Comparison of ENCODE assay signal across 23 cellular contexts in genomic region chr4:183807420-183808101, GRCh38.
DNase-seq lines count a peak whose midpoint lies in the region; ATAC-seq, FAIRE-seq and TF ChIP-seq lines count a peak whose summit lies in the region.
"Had no signal": no experiment of that assay in that cellular context is flagged by ENCODE, and none has a peak within 500 bp of the region (broad histone marks: within the 10 kb centered on the region; RNA-seq: fewer than 3 reads in every experiment).

No MANE protein-coding gene starts in this region.

- TF ChIP-seq CTCF in GM23338 (conservative IDR thresholded peaks at IDR 0.05; ENCODE audit: low read depth in 2 of 2) (no peak), epithelial cell of proximal tubule (conservative IDR thresholded peaks at IDR 0.05; ENCODE audit: low read depth, low read length) (no peak), kidney (IDR thresholded peaks at IDR 0.05; ENCODE audit: borderline replicate concordance, extremely low read depth, insufficient read depth) (no peak), psoas muscle (IDR thresholded peaks at IDR 0.05) (no peak)

- in situ Hi-C loops in ACHN (cut with HindIII; ENCODE audit: low pct_ligation_motif_present, low pct_unique_long_range_greater_than_20kb, low sequenced_read_pairs): no loop called here

- H3K4me1 ChIP-seq in GM23338 (ENCODE audit: insufficient read depth) (no peaks in the 10 kb centered on the region), kidney (ENCODE audit: control insufficient read depth in 1 of 2, insufficient read depth in 1 of 2, low read depth in 1 of 2, low read length in 2 of 2) (peaks cover 0 to 8% of the 10 kb centered on the region in 2 donors), psoas muscle (no peaks in the 10 kb centered on the region)
- H3K4me1 ChIP-seq: BLaER1 treated with 17β-estradiol and CSF1 and Interleukin-3, amounts not matched to agents 10 nM and 100 nM had no signal

- peaks cover 5% of the 10 kb centered on the region for H3K27me3 Mint-ChIP-seq in GM23338 (ENCODE audit: insufficient read depth, low read depth, poor library complexity)

- H3K4me1 Mint-ChIP-seq in GM23338: peaks cover 7% of the 10 kb centered on the region; the same call in 2 of the 3 replicates

- H3K9ac ChIP-seq in kidney (ENCODE audit: low read length in 2 of 2): no peak overlapping the region
- H3K9ac ChIP-seq: BLaER1 treated with 17β-estradiol and CSF1 and Interleukin-3, amounts not matched to agents 10 nM and 100 nM had no signal

- no peaks in the 10 kb centered on the region for H3K79me2 ChIP-seq in GM23338 (replicated peaks; ENCODE audit: insufficient read depth)

- H3K9me3 Mint-ChIP-seq in GM23338: peaks cover 2% of the 10 kb centered on the region; the same call in 1 of the 3 replicates

- ATAC-seq in GM23338 (peak; percentile 63), psoas muscle (no peak)
- ATAC-seq: SK-N-SH treated with all-trans-retinoic acid at 6 μM for 48 hours had no signal

- no peak for FAIRE-seq in kidney (lab: Jason Lieb, UNC)
- FAIRE-seq: urothelium cell line had no signal

- DNase-seq in GM23338 (ENCODE audit: low spot score): no peak
- no peak for DNase-seq in epithelial cell of proximal tubule (ENCODE audit: low read depth)
- no peak for DNase-seq in kidney
- no peak for DNase-seq in psoas muscle
- no peak for DNase-seq in ACHN
- no peak for DNase-seq in activated CD4-positive, alpha-beta T cell treated with anti-CD3 and anti-CD28 coated beads for 48 hours
- no peak for DNase-seq in DMS53 treated with DMSO at 0.1 percent for 48 hours (lab: John Stamatoyannopoulos, UW; ENCODE audit: unreplicated experiment)
- DNase-seq in NCI-H526 treated with DMSO at 0.1 percent for 48 hours (lab: John Stamatoyannopoulos, UW): no peak
- DNase-seq: activated CD4-positive, alpha-beta T cell treated with anti-CD3 and anti-CD28 coated beads, Interleukin-2, amount 50 U/mL, for 48 hours; brain microvascular endothelial cell; Calu3; cortex of kidney; HCEC 1CT; MM.1S; NCI-H146; retina; stimulated activated CD4-positive, alpha-beta T cell treated with anti-CD3 and anti-CD28 coated beads, Interleukin-15, amount 100 ng/mL, for 24 hours had no signal

- no peaks in the 10 kb centered on the region for H3K9me2 ChIP-seq in GM23338 (ENCODE audit: insufficient read depth)

- H3K27me3 ChIP-seq in GM23338 (ENCODE audit: insufficient read depth) (no peaks in the 10 kb centered on the region), psoas muscle (ENCODE audit: insufficient read depth in 3 of 3, low read length in 2 of 3) (no peaks in the 10 kb centered on the region)
- H3K27me3 ChIP-seq: BLaER1 treated with 17β-estradiol and CSF1 and Interleukin-3, amounts not matched to agents 10 nM and 100 nM; brain microvascular endothelial cell had no signal

- H3K36me3 ChIP-seq in GM23338 (ENCODE audit: insufficient read depth): no peaks in the 10 kb centered on the region
- no peaks in the 10 kb centered on the region for H3K36me3 ChIP-seq in kidney (ENCODE audit: control insufficient read depth in 1 of 2, insufficient read depth in 2 of 2, low read length in 2 of 2)
- no peaks in the 10 kb centered on the region for H3K36me3 ChIP-seq in psoas muscle (ENCODE audit: insufficient read depth in 1 of 2, low read depth in 1 of 2)
- H3K36me3 ChIP-seq: BLaER1 treated with 17β-estradiol and CSF1 and Interleukin-3, amounts not matched to agents 10 nM and 100 nM; brain microvascular endothelial cell had no signal

- WGBS in psoas muscle, 3 donors: 67 to 77% (median 74%) methylated on average over 19 of the region's 19 CpGs

- intact Hi-C loops in kidney (cut with DNase I) (no loop called here), psoas muscle (cut with DNase I) (no loop called here)

- no peak overlapping the region for H3K27ac Mint-ChIP-seq in GM23338

- H3K4me3 ChIP-seq in GM23338: no peak overlapping the region
- peak overlapping the region; percentile 39 for H3K4me3 ChIP-seq in epithelial cell of proximal tubule (ENCODE audit: low read depth, low read length)
- peak overlapping the region; percentile 28 to 43 for H3K4me3 ChIP-seq in kidney (ENCODE audit: low read length in 2 of 2)
- H3K4me3 ChIP-seq in psoas muscle: no peak overlapping the region
- H3K4me3 ChIP-seq: BLaER1 treated with 17β-estradiol and CSF1 and Interleukin-3, amounts not matched to agents 10 nM and 100 nM; lung had no signal

- H3K9me3 ChIP-seq in kidney (ENCODE audit: control insufficient read depth in 1 of 2, low read length in 2 of 2) (no peaks in the 10 kb centered on the region), psoas muscle (no peaks in the 10 kb centered on the region)

- H2AFZ ChIP-seq in GM23338: no peak overlapping the region

- H3K27ac ChIP-seq in GM23338 (ENCODE audit: low read depth): no peak overlapping the region
- H3K27ac ChIP-seq in kidney (ENCODE audit: low read depth in 2 of 2, low read length in 2 of 2): peak overlapping the region; percentile 67
- peak overlapping the region; percentile 23 for H3K27ac ChIP-seq in psoas muscle
- H3K27ac ChIP-seq: BLaER1 treated with 17β-estradiol and CSF1 and Interleukin-3, amounts not matched to agents 10 nM and 100 nM; brain microvascular endothelial cell; RWPE1; VCaP had no signal

- H3K4me2 ChIP-seq in GM23338: no peak overlapping the region
- H3K4me2 ChIP-seq: BLaER1 treated with 17β-estradiol and CSF1 and Interleukin-3, amounts not matched to agents 10 nM and 100 nM had no signal

- H3K4me3 Mint-ChIP-seq in GM23338: no peak overlapping the region

- H3K36me3 Mint-ChIP-seq in GM23338 (ENCODE audit: low read depth): no peaks in the 10 kb centered on the region

- H4K20me1 ChIP-seq in GM23338 (replicated peaks; ENCODE audit: insufficient read depth): no peaks in the 10 kb centered on the region
- H4K20me1 ChIP-seq: BLaER1 treated with 17β-estradiol and CSF1 and Interleukin-3, amounts not matched to agents 10 nM and 100 nM had no signal

- no peaks in the 10 kb centered on the region for H3F3A ChIP-seq in GM23338 (replicated peaks; ENCODE audit: low read depth)

TF ChIP-seq in GM23338, 12 proteins besides CTCF, POLR2A, EP300 and RAD21 (continues in another document):
- TF ChIP-seq STAT1 (IDR thresholded peaks at IDR 0.05; ENCODE audit: unreplicated experiment) (no peak), REST (IDR thresholded peaks at IDR 0.05; ENCODE audit: unreplicated experiment) (no peak), JUNB (IDR thresholded peaks at IDR 0.05; ENCODE audit: unreplicated experiment) (no peak), ZNF114 (CRISPR knock-in tag; IDR thresholded peaks at IDR 0.05) (no peak), POLR2AphosphoS5 (IDR thresholded peaks at IDR 0.05; ENCODE audit: low read depth) (no peak), EZH2phosphoT487 (IDR thresholded peaks at IDR 0.05; ENCODE audit: unreplicated experiment) (no peak)
- TF ChIP-seq, protein P1, sequence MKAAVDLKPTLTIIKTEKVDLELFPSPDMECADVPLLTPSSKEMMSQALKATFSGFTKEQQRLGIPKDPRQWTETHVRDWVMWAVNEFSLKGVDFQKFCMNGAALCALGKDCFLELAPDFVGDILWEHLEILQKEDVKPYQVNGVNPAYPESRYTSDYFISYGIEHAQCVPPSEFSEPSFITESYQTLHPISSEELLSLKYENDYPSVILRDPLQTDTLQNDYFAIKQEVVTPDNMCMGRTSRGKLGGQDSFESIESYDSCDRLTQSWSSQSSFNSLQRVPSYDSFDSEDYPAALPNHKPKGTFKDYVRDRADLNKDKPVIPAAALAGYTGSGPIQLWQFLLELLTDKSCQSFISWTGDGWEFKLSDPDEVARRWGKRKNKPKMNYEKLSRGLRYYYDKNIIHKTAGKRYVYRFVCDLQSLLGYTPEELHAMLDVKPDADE (IDR thresholded peaks at IDR 0.05): no peak

Comparison
In these comparisons a context has a peak if more than half of its experiments do, and no peak if none do; other contexts are left out.
1. H3K4me3 ChIP-seq: peak in epithelial cell of proximal tubule (single experiment) and kidney (2 of 2); none in GM23338 (single experiment) and psoas muscle (single experiment).